In the genomic region with DNA sequence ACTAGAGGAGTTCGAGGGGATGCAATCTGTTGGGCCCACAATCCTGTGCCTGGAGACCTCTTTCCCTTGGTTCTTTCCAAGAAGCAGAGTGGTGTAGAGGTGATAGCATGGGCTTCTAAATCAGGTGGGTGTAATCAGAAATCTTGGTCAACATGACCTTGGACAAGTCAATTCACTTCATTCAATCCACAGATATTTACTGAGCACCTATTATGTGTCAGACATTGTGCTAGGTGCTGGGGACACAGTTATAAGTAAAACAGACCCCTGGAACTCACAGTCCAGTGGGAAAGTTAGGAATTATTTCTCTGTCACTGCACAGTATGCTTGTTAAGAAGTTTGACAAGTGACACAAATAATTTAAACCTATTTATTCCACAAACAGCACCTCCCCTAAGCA, we compare ENCODE assay signal across 17 cellular contexts. TPM values are rescaled to one million over a fixed set of nuclear protein-coding genes. Genes with fewer than 3 reads are reported as not detected.
DNase-seq lines count a peak whose midpoint lies in the region; ATAC-seq and TF ChIP-seq lines count a peak whose summit lies in the region.
"Had no signal": no experiment of that assay in that cellular context is flagged by ENCODE, and none has a peak within 500 bp of the region (broad histone marks: within the 10 kb centered on the region; RNA-seq: fewer than 3 reads in every experiment).

No MANE protein-coding gene starts in this region.

- H3K9me3 ChIP-seq in Loucy (ENCODE audit: insufficient read depth, low read depth, low read length), result no peaks in the 10 kb centered on the region
- H3K9me3 ChIP-seq: heart left ventricle, right atrium auricular region had no signal

- H4K20me1 ChIP-seq in Loucy (ENCODE audit: insufficient read depth, low read length, poor library complexity, severe bottlenecking), result peaks cover 7% of the 10 kb centered on the region

- no peaks in the 10 kb centered on the region for H3K9me2 ChIP-seq in Loucy (replicated peaks; ENCODE audit: low read depth, low read length)

- H3K27me3 Mint-ChIP-seq in activated T-cell treated with anti-CD3 and anti-CD28 coated beads, Interleukin-2, amount 50 U/mL, for 24 hours, result no peaks in the 10 kb centered on the region
- no peaks in the 10 kb centered on the region for H3K27me3 Mint-ChIP-seq in natural killer cell treated with Interleukin-12 subunit alpha and Interleukin-12 subunit beta and Interleukin-15 and Interleukin-18, amount 100 ng/mL, for 72 hours

- H3K27ac ChIP-seq in angular gyrus (ENCODE audit: low read depth, low read length) (peak overlapping the region; percentile 42), RWPE1 (no peak overlapping the region)
- H3K27ac ChIP-seq: KMS-11, right atrium auricular region had no signal

- ATAC-seq in natural killer cell treated with Interleukin-12 subunit alpha and Interleukin-12 subunit beta and Interleukin-15 and Interleukin-18, amount 100 ng/mL, for 72 hours, result no peak
- no peak for ATAC-seq in GM18909 (IDR thresholded peaks at IDR 0.05; ENCODE audit: poor library complexity, unreplicated experiment)
- ATAC-seq: GM23338, heart left ventricle, Right ventricle myocardium inferior had no signal

- H3K4me1 Mint-ChIP-seq in activated T-cell treated with anti-CD3 and anti-CD28 coated beads, Interleukin-2, amount 50 U/mL, for 24 hours (ENCODE audit: low read depth), result peaks cover 55% of the 10 kb centered on the region
- H3K4me1 Mint-ChIP-seq in natural killer cell treated with Interleukin-12 subunit alpha and Interleukin-12 subunit beta and Interleukin-15 and Interleukin-18, amount 100 ng/mL, for 72 hours (ENCODE audit: low read depth in 2 of 2), result peaks cover 36 to 42% of the 10 kb centered on the region in 2 donors

- H3K4me3 Mint-ChIP-seq in activated T-cell treated with anti-CD3 and anti-CD28 coated beads, Interleukin-2, amount 50 U/mL, for 24 hours, result peak overlapping the region; percentile 57
- H3K4me3 Mint-ChIP-seq in natural killer cell treated with Interleukin-12 subunit alpha and Interleukin-12 subunit beta and Interleukin-15 and Interleukin-18, amount 100 ng/mL, for 72 hours, result peak overlapping the region; percentile 73
- H3K4me3 Mint-ChIP-seq: GM23338 had no signal

- CTCF ChIA-PET in RWPE1 (lab: Yijun Ruan, JAX), result interaction anchor here (1.3 kb wide), 1 partner anchor 22 kb away, joined by 4 read pairs; no protein-coding TSS in a partner anchor

- H3K36me3 ChIP-seq in Loucy (ENCODE audit: insufficient read depth, low read length), result no peaks in the 10 kb centered on the region
- H3K36me3 ChIP-seq: heart left ventricle, right atrium auricular region had no signal

- peak overlapping the region; percentile 56 for H3K4me3 ChIP-seq in Loucy (ENCODE audit: low read length, poor library complexity, severe bottlenecking)
- H3K4me3 ChIP-seq: GM23338, heart left ventricle, right atrium auricular region had no signal

- no peaks in the 10 kb centered on the region for H3K9me3 Mint-ChIP-seq in activated T-cell treated with anti-CD3 and anti-CD28 coated beads, Interleukin-2, amount 50 U/mL, for 24 hours
- no peaks in the 10 kb centered on the region for H3K9me3 Mint-ChIP-seq in natural killer cell treated with Interleukin-12 subunit alpha and Interleukin-12 subunit beta and Interleukin-15 and Interleukin-18, amount 100 ng/mL, for 72 hours
- H3K9me3 Mint-ChIP-seq: GM23338 had no signal

- DNase-seq in activated T-cell treated with anti-CD3 and anti-CD28 coated beads, Interleukin-2, amount 50 U/mL, for 24 hours, result no peak
- DNase-seq in activated T-cell treated with anti-CD3 and anti-CD28 coated beads for 4 hours (no peak), RWPE1 (ENCODE audit: low spot score) (no peak), HCEC 1CT (no peak)
- no peak for DNase-seq in natural killer cell treated with Interleukin-12 subunit alpha and Interleukin-12 subunit beta and Interleukin-15 and Interleukin-18, amount 100 ng/mL, for 72 hours (ENCODE audit: low spot score)
- DNase-seq: activated gamma-delta T cell, heart left ventricle, NCI-H1417 treated with DMSO at 0.1 percent for 48 hours, NCI-H345, T1000 had no signal

- H3K27me3 ChIP-seq in Loucy (ENCODE audit: insufficient read depth, low read length, poor library complexity, severe bottlenecking), result no peaks in the 10 kb centered on the region
- H3K27me3 ChIP-seq: heart left ventricle, right atrium auricular region had no signal

- H3K36me3 Mint-ChIP-seq in activated T-cell treated with anti-CD3 and anti-CD28 coated beads, Interleukin-2, amount 50 U/mL, for 24 hours (ENCODE audit: low read depth), result peaks cover 11% of the 10 kb centered on the region
- H3K36me3 Mint-ChIP-seq in natural killer cell treated with Interleukin-12 subunit alpha and Interleukin-12 subunit beta and Interleukin-15 and Interleukin-18, amount 100 ng/mL, for 72 hours, result no peaks in the 10 kb centered on the region

- peaks cover 8% of the 10 kb centered on the region; the same call in 1 of the 2 replicates for H3F3A ChIP-seq in Loucy (ENCODE audit: low read depth)

- H3K79me2 ChIP-seq in Loucy (ENCODE audit: insufficient read depth, low read length), result peaks cover 12% of the 10 kb centered on the region

- TF ChIP-seq CTCF in Loucy (conservative IDR thresholded peaks at IDR 0.05; ENCODE audit: low read length), result no peak
- no peak for TF ChIP-seq CTCF in RWPE1 (conservative IDR thresholded peaks at IDR 0.05; ENCODE audit: low read depth)

- peak overlapping the region; percentile 69 for H3K4me2 ChIP-seq in Loucy (ENCODE audit: low read depth, low read length, poor library complexity, severe bottlenecking)
- H3K4me2 ChIP-seq: KMS-11 had no signal

- H3K4me1 ChIP-seq in Loucy (ENCODE audit: insufficient read depth, low read length, poor library complexity, severe bottlenecking), result peaks cover 33% of the 10 kb centered on the region

- peak overlapping the region; percentile 85 for H3K27ac Mint-ChIP-seq in activated T-cell treated with anti-CD3 and anti-CD28 coated beads, Interleukin-2, amount 50 U/mL, for 24 hours
- H3K27ac Mint-ChIP-seq in natural killer cell treated with Interleukin-12 subunit alpha and Interleukin-12 subunit beta and Interleukin-15 and Interleukin-18, amount 100 ng/mL, for 72 hours, result peak overlapping the region; percentile 72 to 76
- H3K27ac Mint-ChIP-seq: GM23338 had no signal

- H2AFZ ChIP-seq in Loucy (ENCODE audit: low read length), result no peak overlapping the region
- H2AFZ ChIP-seq: GM23338 had no signal

- POLR2A ChIA-PET in RWPE1 (lab: Yijun Ruan, JAX; ENCODE audit: low non-redundant PET), result no interaction called here

- H3K9ac ChIP-seq in Loucy (ENCODE audit: low read depth, low read length, poor library complexity, severe bottlenecking), result peak overlapping the region; percentile 44
- H3K9ac ChIP-seq: KMS-11 had no signal

RNA-seq across cellular contexts. Expression of a gene that starts 3.3 kb away (rescaled TPM):
- 100 to 1,000 TPM in 1 of 2 donors, 10 to 100 TPM in 1; 45.4 to 123 TPM for total RNA-seq in natural killer cell treated with Interleukin-12 subunit alpha and Interleukin-12 subunit beta and Interleukin-15 and Interleukin-18, amount 100 ng/mL, for 72 hours

RNA-seq across cellular contexts. Expression of a gene that starts 15.3 kb away (rescaled TPM):
- 10 to 100 TPM; 16.9 to 29.5 TPM for total RNA-seq in natural killer cell treated with Interleukin-12 subunit alpha and Interleukin-12 subunit beta and Interleukin-15 and Interleukin-18, amount 100 ng/mL, for 72 hours

RNA-seq across cellular contexts. Expression of a gene that starts 22.8 kb away (rescaled TPM):
- total RNA-seq in natural killer cell treated with Interleukin-12 subunit alpha and Interleukin-12 subunit beta and Interleukin-15 and Interleukin-18, amount 100 ng/mL, for 72 hours, result 1 to 10 TPM; 1.7 to 4.3 TPM

RNA-seq across cellular contexts. Expression of a gene that starts 27.4 kb away (rescaled TPM):
- total RNA-seq in natural killer cell treated with Interleukin-12 subunit alpha and Interleukin-12 subunit beta and Interleukin-15 and Interleukin-18, amount 100 ng/mL, for 72 hours, result under 1 TPM; 0.12 to 0.81 TPM
- total RNA-seq: right atrium auricular region, Right ventricle myocardium inferior had no signal

RNA-seq across cellular contexts. Expression of a gene that starts 30.6 kb away (rescaled TPM):
- 1 to 10 TPM; 6.9 to 9.3 TPM for total RNA-seq in natural killer cell treated with Interleukin-12 subunit alpha and Interleukin-12 subunit beta and Interleukin-15 and Interleukin-18, amount 100 ng/mL, for 72 hours
